Comparison of ENCODE assay signal across 1 cellular context in genomic region chr10:124558901-124559321, GRCh38.
TF ChIP-seq lines count a peak whose summit lies in the region.

No MANE protein-coding gene starts in this region.

TF ChIP-seq in IMR-90, 13 proteins besides CTCF, POLR2A, EP300 and RAD21 (continued from another document):
- no peak for TF ChIP-seq NFE2L2 (IDR thresholded peaks at IDR 0.05; ENCODE audit: low read depth, low read length)
- no peak for TF ChIP-seq CEBPB (IDR thresholded peaks at IDR 0.05; ENCODE audit: low read depth, low read length)
- no peak for TF ChIP-seq ELK1 (IDR thresholded peaks at IDR 0.05; ENCODE audit: borderline replicate concordance, low read depth, low read length)
- TF ChIP-seq RFX5 (IDR thresholded peaks at IDR 0.05; ENCODE audit: low read depth, low read length), result no peak
TF ChIP-seq in IMR-90: peak in this region for 0.
